ENCODE assay signal across 8 cellular contexts in genomic region chr2:207165121-207166038, GRCh38. TPM values are rescaled to one million over a fixed set of nuclear protein-coding genes. Genes with fewer than 3 reads are reported as not detected.
DNase-seq lines count a peak whose midpoint lies in the region; ATAC-seq, FAIRE-seq and TF ChIP-seq lines count a peak whose summit lies in the region.

TSS of gene KLF7 (minus strand) at chr2:207165948. CDS start at chr2:207165568, 380 bp downstream.

- H3K27me3 ChIP-seq in PC-9 (ENCODE audit: insufficient read depth, low read depth) = no peaks in the 10 kb centered on the region
- H3K27me3 ChIP-seq in neural progenitor cell = peaks cover 15% of the 10 kb centered on the region
- no peaks in the 10 kb centered on the region for H3K27me3 ChIP-seq in thoracic aorta (replicated peaks; ENCODE audit: insufficient read depth)

- peaks cover 48% of the 10 kb centered on the region for H3K4me1 Mint-ChIP-seq in neural progenitor cell

- no peak for TF ChIP-seq CTCF in PC-9 (conservative IDR thresholded peaks at IDR 0.05)
- TF ChIP-seq CTCF in neural progenitor cell (IDR thresholded peaks at IDR 0.05) = no peak
- no peak for TF ChIP-seq CTCF in thoracic aorta (IDR thresholded peaks at IDR 0.05)

- H3K36me3 ChIP-seq in PC-9 (ENCODE audit: low read depth) (no peaks in the 10 kb centered on the region), neural progenitor cell (no peaks in the 10 kb centered on the region), thoracic aorta (no peaks in the 10 kb centered on the region)

- H3K79me2 ChIP-seq in PC-9 (ENCODE audit: low read depth) (peaks cover 43% of the 10 kb centered on the region), neural progenitor cell (ENCODE audit: low read depth) (peaks cover 21% of the 10 kb centered on the region)

- H3K4me3 ChIP-seq in PC-9 (peak within 1 kb of the TSS; percentile 87), neural progenitor cell (peak within 1 kb of the TSS; percentile 74), thoracic aorta (peak within 1 kb of the TSS; percentile 95)

- peaks cover 21% of the 10 kb centered on the region; the same call in 1 of the 2 replicates for H3F3A ChIP-seq in PC-9 (ENCODE audit: insufficient read depth, low read depth)
- peaks cover 33% of the 10 kb centered on the region for H3F3A ChIP-seq in neural progenitor cell (ENCODE audit: low read depth)

- H3K27ac ChIP-seq in PC-9 = peak within 1 kb of the TSS; percentile 93
- H3K27ac ChIP-seq in neural progenitor cell = peak within 1 kb of the TSS; percentile 100
- H3K27ac ChIP-seq in thoracic aorta = peak within 1 kb of the TSS; percentile 100

- CTCF ChIA-PET in PC-9 (lab: Charles Lee) = interaction anchor here (0.6 kb wide), 1 partner anchor 165 kb away, joined by 5 read pairs; no protein-coding TSS in a partner anchor

- H3K9me3 Mint-ChIP-seq in neural progenitor cell = peaks cover 4% of the 10 kb centered on the region

- H3K9me3 ChIP-seq in PC-9 (ENCODE audit: insufficient read depth, low read depth) (no peaks in the 10 kb centered on the region), neural progenitor cell (ENCODE audit: low read depth) (no peaks in the 10 kb centered on the region), thoracic aorta (no peaks in the 10 kb centered on the region)

- peak within 1 kb of the TSS; percentile 95 for H3K4me3 Mint-ChIP-seq in neural progenitor cell

- H3K9me2 ChIP-seq in PC-9 (ENCODE audit: insufficient read depth) = no peaks in the 10 kb centered on the region

- peaks cover 29% of the 10 kb centered on the region for H3K4me1 ChIP-seq in PC-9 (replicated peaks; ENCODE audit: insufficient read depth)
- peaks cover 39% of the 10 kb centered on the region for H3K4me1 ChIP-seq in neural progenitor cell
- peaks cover 23 to 33% of the 10 kb centered on the region in 2 donors for H3K4me1 ChIP-seq in thoracic aorta (ENCODE audit: control insufficient read depth in 1 of 2, low read depth in 2 of 2)

- peak within 1 kb of the TSS; percentile 99 for H3K27ac Mint-ChIP-seq in neural progenitor cell

- peak; percentile 50 for DNase-seq in SIG-M5 treated with dmso at 0.1 percent for 504 hours (lab: John Stamatoyannopoulos, UW; ENCODE audit: unreplicated experiment)
- no peak for DNase-seq in SIG-M5 (lab: John Stamatoyannopoulos, UW)
- DNase-seq in PC-9 = peak; percentile 6 to 35
- DNase-seq in activated naive CD4-positive, alpha-beta T cell treated with Interleukin-2 at 50 U/mL for 16 hours = peak; percentile 71
- DNase-seq in frontal cortex (ENCODE audit: low spot score in 2 of 2) = no peak
- DNase-seq in neural progenitor cell (ENCODE audit: low spot score) = peak; percentile 65
- DNase-seq in thoracic aorta (ENCODE audit: low spot score) = peak; percentile 14

- POLR2A ChIA-PET in PC-9 (lab: Charles Lee; ENCODE audit: unreplicated experiment) = interaction anchor here (0.5 to 1.0 kb wide), 9 partner anchors 78 to 627 kb away, joined by 3 to 8 read pairs (median 4); no protein-coding TSS in a partner anchor

- H3K27me3 Mint-ChIP-seq in neural progenitor cell (ENCODE audit: insufficient read depth, low read depth) = peaks cover 12% of the 10 kb centered on the region

- peaks cover 4% of the 10 kb centered on the region for H3K36me3 Mint-ChIP-seq in neural progenitor cell

- H3K4me2 ChIP-seq in PC-9 (peak within 1 kb of the TSS; percentile 92), neural progenitor cell (peak within 1 kb of the TSS; percentile 97)

- BruUV-seq in PC-9 (replicated peaks; lab: Mats Ljungman, UMichigan) = TSS peak; percentile 67

- intact Hi-C loops in PC-9 (cut with micrococcal nuclease; ENCODE audit: unreplicated experiment) = loop anchor here (1.0 to 5.0 kb wide), 7 partner anchors 43 to 308 kb away; no protein-coding TSS in a partner anchor

- H3K9ac ChIP-seq in neural progenitor cell = peak within 1 kb of the TSS; percentile 99

- no peak for FAIRE-seq in frontal cortex (lab: Jason Lieb, UNC)

- peak within 1 kb of the TSS; percentile 71 for H2AFZ ChIP-seq in PC-9
- peak within 1 kb of the TSS; percentile 15 for H2AFZ ChIP-seq in neural progenitor cell (replicated peaks)

- ATAC-seq in thoracic aorta (ENCODE audit: insufficient number of reproducible peaks, low FRiP score, low read depth) (peak; percentile 5), GM18909 (IDR thresholded peaks at IDR 0.05; ENCODE audit: poor library complexity, unreplicated experiment) (no peak)

- H4K20me1 ChIP-seq in PC-9 (ENCODE audit: insufficient read depth) = no peaks in the 10 kb centered on the region
- H4K20me1 ChIP-seq in neural progenitor cell (ENCODE audit: low read depth) = peaks cover 30% of the 10 kb centered on the region

RNA-seq across cellular contexts. Expression of gene KLF7, which starts in this region (rescaled TPM):
- 12.5 and 20.0 TPM in 2 replicates for total RNA-seq in PC-9 (2021)
- total RNA-seq in frontal cortex = 52.6 TPM
- total RNA-seq in neural progenitor cell (ENCODE audit: low replicate concordance) = 5.2 and 7.2 TPM in 2 replicates
- 10 to 100 TPM; 27.2 to 28.3 TPM for total RNA-seq in thoracic aorta

Comparison
In these comparisons a context has a peak if more than half of its experiments do, and no peak if none do; other contexts are left out.
1. DNase-seq: peak in SIG-M5 treated with dmso at 0.1 percent for 504 hours (single experiment), PC-9 (2 of 2), activated naive CD4-positive, alpha-beta T cell treated with Interleukin-2 at 50 U/mL for 16 hours (single experiment), neural progenitor cell (single experiment) and thoracic aorta (single experiment); none in SIG-M5 (single experiment) and frontal cortex (0 of 2).
2. Peak in every context shown above with its lines, with median percentiles within 50 percentile points of each other: H3K27ac ChIP-seq and H3K4me3 ChIP-seq.